In the genomic region with DNA sequence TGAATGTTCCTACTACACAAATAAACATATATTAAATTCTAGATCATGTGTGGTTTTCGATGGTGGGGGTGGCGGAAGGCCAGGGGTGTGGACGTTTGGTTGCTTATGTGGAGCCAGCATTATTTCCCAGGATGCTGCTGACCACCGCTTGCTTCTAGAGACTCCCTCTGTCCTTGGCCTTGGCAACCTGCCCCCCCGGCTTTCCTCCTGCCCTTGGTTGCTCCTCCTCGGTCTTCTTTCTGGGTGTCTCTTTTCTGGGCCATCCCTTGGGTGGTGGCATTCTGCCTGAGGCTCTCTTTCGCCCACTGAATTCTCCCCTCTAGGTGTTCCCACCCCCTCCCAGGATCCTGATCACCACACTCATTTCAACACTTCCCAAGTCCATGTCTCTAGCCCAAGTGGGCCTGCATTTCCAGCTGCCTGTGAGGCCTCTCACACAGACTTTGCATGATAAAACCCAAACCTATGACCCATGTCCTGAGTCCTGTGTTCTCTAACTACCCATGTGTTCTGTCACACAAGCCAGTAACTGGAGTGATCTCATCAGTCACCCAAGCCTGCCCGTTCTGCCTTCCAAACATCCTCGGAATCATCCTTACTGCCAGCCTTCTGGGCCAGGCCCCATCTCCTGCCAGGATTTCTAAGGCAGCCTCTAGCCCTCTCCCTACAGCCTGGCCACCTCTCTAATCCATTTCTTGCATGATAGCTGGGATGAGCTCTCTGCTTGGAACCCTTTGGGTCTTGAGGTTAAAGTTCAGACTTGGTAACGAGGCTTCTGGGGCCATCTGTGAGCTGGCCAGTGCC, we compare ENCODE assay signal across 1 cellular context.
A peak's percentile ranks its signal among the peaks of the same experiment; 100 is the strongest.
TF ChIP-seq lines count a peak whose summit lies in the region.

No MANE protein-coding gene starts in this region.

TF ChIP-seq in HepG2, 621 proteins besides CTCF, POLR2A, EP300 and RAD21:
- peak; percentile 61; the same call in 1 of the 2 replicates for TF ChIP-seq EED (CRISPR knock-in tag; IDR thresholded peaks at IDR 0.05)
- no peak for TF ChIP-seq ZNF788 (CRISPR knock-in tag; IDR thresholded peaks at IDR 0.05; ENCODE audit: borderline replicate concordance)
- TF ChIP-seq GTF3A (CRISPR knock-in tag; conservative IDR thresholded peaks at IDR 0.05): 0 out of 2 replicates have a peak, but pooled peaks have one; percentile 57
- TF ChIP-seq ZNF598 (CRISPR knock-in tag; IDR thresholded peaks at IDR 0.05; ENCODE audit: borderline replicate concordance): 0 out of 2 replicates have a peak, but pooled peaks have one; percentile 15
- TF ChIP-seq, protein P1, sequence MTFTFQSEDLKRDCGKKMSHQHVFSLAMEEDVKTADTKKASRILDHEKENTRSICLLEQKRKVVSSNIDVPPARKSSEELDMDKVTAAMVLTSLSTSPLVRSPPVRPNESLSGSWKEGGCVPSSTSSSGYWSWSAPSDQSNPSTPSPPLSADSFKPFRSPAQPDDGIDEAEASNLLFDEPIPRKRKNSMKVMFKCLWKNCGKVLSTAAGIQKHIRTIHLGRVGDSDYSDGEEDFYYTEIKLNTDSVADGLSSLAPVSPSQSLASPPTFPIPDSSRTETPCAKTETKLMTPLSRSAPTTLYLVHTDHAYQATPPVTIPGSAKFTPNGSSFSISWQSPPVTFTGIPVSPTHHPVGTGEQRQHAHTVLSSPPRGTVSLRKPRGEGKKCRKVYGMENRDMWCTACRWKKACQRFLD (CRISPR knock-in tag; IDR thresholded peaks at IDR 0.05; ENCODE audit: borderline replicate concordance): 0 out of 2 replicates have a peak, but pooled peaks have one; percentile 52
- 0 out of 2 replicates have a peak, but pooled peaks have one; percentile 33 for TF ChIP-seq TBX2 (CRISPR knock-in tag; IDR thresholded peaks at IDR 0.05; ENCODE audit: borderline replicate concordance)
